In genomic region chr12:93356214-93356613, GRCh38 we compare ENCODE assay signal across 28 cellular contexts.
"Had no signal": no experiment of that assay in that cellular context is flagged by ENCODE, and none has a peak within 500 bp of the region (broad histone marks: within the 10 kb centered on the region; RNA-seq: fewer than 3 reads in every experiment).

No MANE protein-coding gene starts in this region.

- H3K27me3 ChIP-seq: colonic mucosa, dorsolateral prefrontal cortex, esophagus muscularis mucosa, esophagus squamous epithelium, foreskin keratinocyte, gastrocnemius medialis, gastroesophageal sphincter, heart left ventricle, heart right ventricle had no signal

- H3K4me3 ChIP-seq: colonic mucosa, coronary artery, dorsolateral prefrontal cortex, esophagus muscularis mucosa, esophagus squamous epithelium, gastrocnemius medialis, gastroesophageal sphincter, heart left ventricle, heart right ventricle had no signal

- H3K9me3 ChIP-seq: colonic mucosa, esophagus muscularis mucosa, esophagus squamous epithelium, gastrocnemius medialis, gastroesophageal sphincter, heart left ventricle, heart right ventricle had no signal

- H3K4me1 ChIP-seq: colonic mucosa, esophagus squamous epithelium, foreskin keratinocyte had no signal

- H3K36me3 ChIP-seq: colonic mucosa, esophagus muscularis mucosa, esophagus squamous epithelium, gastrocnemius medialis, gastroesophageal sphincter, heart left ventricle, heart right ventricle had no signal

- H3K27ac ChIP-seq: colonic mucosa, coronary artery, epithelial cell of prostate, esophagus muscularis mucosa, esophagus squamous epithelium, foreskin keratinocyte, gastrocnemius medialis, gastroesophageal sphincter, heart left ventricle, heart right ventricle had no signal

- DNase-seq: colonic mucosa; cortex of kidney; dermis blood vessel endothelial cell; dorsolateral prefrontal cortex; effector CD4-positive, alpha-beta T cell; effector CD8-positive, alpha-beta T cell; effector memory CD4-positive, alpha-beta T cell; effector memory CD8-positive, alpha-beta T cell; endodermal cell; erythroblast; esophagus squamous epithelium; foreskin fibroblast; foreskin keratinocyte; foreskin melanocyte; gastrocnemius medialis; glutamatergic neuron; head of caudate nucleus; heart left ventricle; heart right ventricle had no signal

- FAIRE-seq: colon, endometrium, endothelial cell of umbilical vein, frontal cortex had no signal

- ATAC-seq: effector memory CD8-positive, alpha-beta T cell; esophagus mucosa; foreskin keratinocyte; gastrocnemius medialis; gastroesophageal sphincter; heart left ventricle; heart right ventricle had no signal
